8 cellular contexts compared by ENCODE assay signal in genomic region chr1:9689011-9689706, GRCh38. TPM values are rescaled to one million over a fixed set of nuclear protein-coding genes. Genes with fewer than 3 reads are reported as not detected.
DNase-seq lines count a peak whose midpoint lies in the region; ATAC-seq and TF ChIP-seq lines count a peak whose summit lies in the region.

No MANE protein-coding gene starts in this region.

- no peaks in the 10 kb centered on the region for H3K27me3 ChIP-seq in CD8-positive, alpha-beta T cell (ENCODE audit: insufficient read depth, low read length)
- H3K27me3 ChIP-seq in adipocyte (replicated peaks; ENCODE audit: control insufficient read depth, insufficient read depth, low read length) (no peaks in the 10 kb centered on the region), left ventricle myocardium inferior (ENCODE audit: low read depth) (no peaks in the 10 kb centered on the region), prostate gland (replicated peaks; ENCODE audit: insufficient read depth) (no peaks in the 10 kb centered on the region)

- H3K4me3 ChIP-seq in CD8-positive, alpha-beta T cell (ENCODE audit: low read depth, low read length) = peak overlapping the region; percentile 72
- H3K4me3 ChIP-seq in adipocyte (ENCODE audit: low read length) (peak overlapping the region; percentile 79), left ventricle myocardium inferior (peak overlapping the region; percentile 78), prostate gland (peak overlapping the region; percentile 60 to 76), urinary bladder (ENCODE audit: low read depth, low read length) (peak overlapping the region; percentile 90)

- 3% methylated on average over 18 of the region's 72 CpGs for WGBS in prostate gland
- 1% methylated on average over 72 of the region's 72 CpGs for WGBS in urinary bladder

- peaks cover 77% of the 10 kb centered on the region for H3K4me1 ChIP-seq in CD8-positive, alpha-beta T cell (ENCODE audit: insufficient read depth, low read length)
- H3K4me1 ChIP-seq in adipocyte (ENCODE audit: control insufficient read depth, insufficient read depth, low read length) (peaks cover 30% of the 10 kb centered on the region), left ventricle myocardium inferior (peaks cover 35% of the 10 kb centered on the region), prostate gland (replicated peaks) (peaks cover 10% of the 10 kb centered on the region), urinary bladder (ENCODE audit: insufficient read depth) (peaks cover 2% of the 10 kb centered on the region)

- POLR2A ChIA-PET in CD8-positive, alpha-beta T cell (lab: Charles Lee) = interaction anchor here (0.8 to 11.4 kb wide), 6 partner anchors 17 to 59 kb away, joined by 3 to 116 read pairs (median 18); partner anchors contain the start of gene PIK3CD

- no peak for TF ChIP-seq POLR2A in prostate gland (IDR thresholded peaks at IDR 0.05)

- CTCF ChIA-PET in CD8-positive, alpha-beta T cell (lab: Charles Lee) = interaction anchor here (1.2 to 5.9 kb wide), 9 partner anchors 13 to 96 kb away, joined by 3 to 41 read pairs (median 6); no protein-coding TSS in a partner anchor

- no peak for TF ChIP-seq CTCF in CD8-positive, alpha-beta T cell (IDR thresholded peaks at IDR 0.05)
- TF ChIP-seq CTCF in left ventricle myocardium inferior (IDR thresholded peaks at IDR 0.05; ENCODE audit: borderline replicate concordance) (no peak), prostate gland (IDR thresholded peaks at IDR 0.05) (no peak)

- no peaks in the 10 kb centered on the region for H3K27me3 Mint-ChIP-seq in CD8-positive, alpha-beta T cell (ENCODE audit: low read depth)

- peak overlapping the region; percentile 56 for H3K9ac ChIP-seq in adipocyte (ENCODE audit: low read length)

- peak overlapping the region; percentile 82 for H3K27ac Mint-ChIP-seq in CD8-positive, alpha-beta T cell

- intact Hi-C loops in CD8-positive, alpha-beta T cell (cut with DNase I, micrococcal nuclease) = loop anchor here (1.0 to 5.0 kb wide), 4 partner anchors 36 to 101 kb away; partner anchors contain the start of gene TMEM201 (in 1 of the 2)
- intact Hi-C loops in left ventricle myocardium inferior (cut with micrococcal nuclease) (no loop called here), prostate gland (cut with DNase I) (no loop called here)

- no peaks in the 10 kb centered on the region for H3K9me3 Mint-ChIP-seq in CD8-positive, alpha-beta T cell

- peaks cover 32% of the 10 kb centered on the region for H3K36me3 Mint-ChIP-seq in CD8-positive, alpha-beta T cell

- H3K27ac ChIP-seq in CD8-positive, alpha-beta T cell (ENCODE audit: low read depth, low read length) = peak overlapping the region; percentile 33
- peak overlapping the region; percentile 18 for H3K27ac ChIP-seq in left ventricle myocardium inferior (replicated peaks)
- H3K27ac ChIP-seq in prostate gland = peak overlapping the region; percentile 62 to 65
- H3K27ac ChIP-seq in urinary bladder (ENCODE audit: low read depth) = no peak overlapping the region

- ATAC-seq in CD8-positive, alpha-beta T cell = peak; percentile 77
- ATAC-seq in GM21360 (IDR thresholded peaks at IDR 0.05; ENCODE audit: unreplicated experiment) = peak; percentile 47

- H3K4me3 Mint-ChIP-seq in CD8-positive, alpha-beta T cell = peak overlapping the region; percentile 81

- H3K36me3 ChIP-seq in CD8-positive, alpha-beta T cell (ENCODE audit: insufficient read depth, low read length) = peaks cover 11% of the 10 kb centered on the region
- no peaks in the 10 kb centered on the region for H3K36me3 ChIP-seq in adipocyte (ENCODE audit: control insufficient read depth, insufficient read depth, low read length, severe bottlenecking)
- no peaks in the 10 kb centered on the region for H3K36me3 ChIP-seq in left ventricle myocardium inferior
- H3K36me3 ChIP-seq in prostate gland = no peaks in the 10 kb centered on the region
- no peaks in the 10 kb centered on the region for H3K36me3 ChIP-seq in urinary bladder (ENCODE audit: insufficient read depth)

- peaks cover 69% of the 10 kb centered on the region for H3K4me1 Mint-ChIP-seq in CD8-positive, alpha-beta T cell (ENCODE audit: low read depth)

- peak; percentile 67 to 91 (median 86) for DNase-seq in CD8-positive, alpha-beta T cell
- DNase-seq in HuH-7 (ENCODE audit: low spot score) = peak; percentile 66
- DNase-seq in SW480 (ENCODE audit: low spot score) = peak; percentile 85
- DNase-seq in adipocyte (ENCODE audit: low read depth) = peak; percentile 88
- DNase-seq in left ventricle myocardium inferior = peak; percentile 81
- DNase-seq in prostate gland (ENCODE audit: low spot score) = peak; percentile 79

- H3K9me3 ChIP-seq in CD8-positive, alpha-beta T cell (ENCODE audit: low read length) = no peaks in the 10 kb centered on the region
- H3K9me3 ChIP-seq in adipocyte (ENCODE audit: control insufficient read depth, low read length) (no peaks in the 10 kb centered on the region), left ventricle myocardium inferior (replicated peaks) (no peaks in the 10 kb centered on the region), prostate gland (no peaks in the 10 kb centered on the region)

RNA-seq across cellular contexts. Expression of gene PIK3CD, which starts 37.6 kb away (rescaled TPM):
- total RNA-seq in CD8-positive, alpha-beta T cell = 100 to 1,000 TPM; 200 to 214 TPM
- total RNA-seq in left ventricle myocardium inferior = 2.6 TPM
- total RNA-seq in prostate gland = 10 to 100 TPM in 1 of 2 donors, 1 to 10 TPM in 1; 5.3 to 12.9 TPM
- 3.8 TPM for total RNA-seq in urinary bladder
- polyA plus RNA-seq in urinary bladder = 5.5 TPM

Comparison
In these comparisons a context has a peak if more than half of its experiments do, and no peak if none do; other contexts are left out.
1. RNA of gene PIK3CD, which starts 37.6 kb away (total RNA-seq): 200 to 214 TPM in CD8-positive, alpha-beta T cell; 5.3 to 12.9 TPM in prostate gland, 3.8 TPM in urinary bladder (single experiment) and 2.6 TPM in left ventricle myocardium inferior (single experiment); every median in the first group is over 10 times any median in the second.
2. intact Hi-C loops: an anchor here in CD8-positive, alpha-beta T cell (1.0 to 5.0 kb wide); none called in left ventricle myocardium inferior and prostate gland.
3. Peak in every context shown above with its lines, with median percentiles within 50 percentile points of each other: DNase-seq and H3K4me3 ChIP-seq.